In the genomic region with DNA sequence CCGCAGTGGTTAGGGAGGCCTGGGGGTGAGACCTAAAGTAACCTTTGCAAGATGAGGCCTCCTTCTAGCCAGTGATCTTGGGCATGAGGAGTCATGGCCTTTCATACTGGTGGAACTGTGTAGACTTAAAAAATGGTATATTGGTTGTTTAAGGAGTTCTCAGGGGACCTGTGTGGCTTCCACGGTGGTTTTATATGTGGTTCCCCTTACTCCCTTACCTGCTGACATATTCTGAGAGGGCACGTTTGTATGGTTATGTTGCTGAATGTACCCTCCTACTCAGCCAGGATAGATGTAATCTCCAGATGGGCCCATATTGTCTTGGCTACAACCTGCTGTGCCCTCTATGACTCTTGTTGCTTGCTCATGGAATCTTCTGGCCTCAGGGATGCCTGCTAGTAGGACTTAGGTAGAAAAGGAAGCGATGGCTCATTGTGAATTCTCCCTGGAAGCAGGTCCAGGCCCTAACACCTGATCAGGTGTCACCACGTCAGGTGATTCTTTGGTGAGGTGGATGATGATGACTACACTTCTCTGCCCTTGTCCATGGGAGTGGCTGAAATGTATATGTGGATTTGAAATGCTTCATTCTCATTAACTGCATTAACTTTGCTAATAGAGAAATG, we compare ENCODE assay signal across 9 cellular contexts. TPM values are rescaled to one million over a fixed set of nuclear protein-coding genes. Genes with fewer than 3 reads are reported as not detected.
DNase-seq lines count a peak whose midpoint lies in the region; ATAC-seq and TF ChIP-seq lines count a peak whose summit lies in the region.
"Had no signal": no experiment of that assay in that cellular context is flagged by ENCODE, and none has a peak within 500 bp of the region (broad histone marks: within the 10 kb centered on the region; RNA-seq: fewer than 3 reads in every experiment).

No MANE protein-coding gene starts in this region.

- H3K9me3 Mint-ChIP-seq in activated T-cell treated with anti-CD3 and anti-CD28 coated beads, Interleukin-2, amount 50 U/mL, for 72 hours, result peaks cover 6 to 8% of the 10 kb centered on the region in 2 donors
- H3K9me3 Mint-ChIP-seq in WTC11, result no peaks in the 10 kb centered on the region

- POLR2A ChIA-PET in WTC11 (lab: Charles Lee), result no interaction called here

- no peak overlapping the region for H3K27ac ChIP-seq in stomach smooth muscle (ENCODE audit: low read length)

- CTCF ChIA-PET in WTC11 (lab: Charles Lee), result no interaction called here

- H3K4me1 Mint-ChIP-seq in activated T-cell treated with anti-CD3 and anti-CD28 coated beads, Interleukin-2, amount 50 U/mL, for 72 hours (ENCODE audit: low read depth), result peaks cover 40% of the 10 kb centered on the region
- H3K4me1 Mint-ChIP-seq in WTC11, result peaks cover 14% of the 10 kb centered on the region

- peak; percentile 68 to 71 for DNase-seq in activated T-cell treated with anti-CD3 and anti-CD28 coated beads, Interleukin-2, amount 50 U/mL, for 72 hours
- DNase-seq in activated T-cell treated with anti-CD3 and anti-CD28 coated beads, Interleukin-2, amount 50 U/mL, for 1 hour, result no peak
- DNase-seq in WTC11 (ENCODE audit: low spot score) (no peak), foreskin fibroblast (no peak), hippocampal formation (lab: John Stamatoyannopoulos, UW) (no peak), islet precursor cell (no peak)
- DNase-seq: NCI-H2107 had no signal

- no peak for TF ChIP-seq CTCF in WTC11 (IDR thresholded peaks at IDR 0.05)
- TF ChIP-seq CTCF in foreskin fibroblast (IDR thresholded peaks at IDR 0.05; ENCODE audit: low read depth, low read length), result no peak

- H3K4me3 Mint-ChIP-seq in activated T-cell treated with anti-CD3 and anti-CD28 coated beads, Interleukin-2, amount 50 U/mL, for 72 hours, result peak overlapping the region in 1 of 2 donors; percentile 91
- no peak overlapping the region for H3K4me3 Mint-ChIP-seq in WTC11

- H3K36me3 Mint-ChIP-seq in activated T-cell treated with anti-CD3 and anti-CD28 coated beads, Interleukin-2, amount 50 U/mL, for 72 hours (ENCODE audit: insufficient read depth in 2 of 2), result peaks cover 40 to 53% of the 10 kb centered on the region in 2 donors
- H3K36me3 Mint-ChIP-seq in WTC11, result peaks cover 25% of the 10 kb centered on the region

- H3K36me3 ChIP-seq in stomach smooth muscle (ENCODE audit: control insufficient read depth in 2 of 2, insufficient read depth in 2 of 2, low read length in 2 of 2), result peaks cover 21 to 29% of the 10 kb centered on the region in 2 donors

- no peak overlapping the region for H3K9ac ChIP-seq in stomach smooth muscle (ENCODE audit: low read length in 2 of 2)

- no peaks in the 10 kb centered on the region for H3K9me3 ChIP-seq in stomach smooth muscle (ENCODE audit: control insufficient read depth in 2 of 2, low read length in 2 of 2)

- peak; percentile 43 to 52 for ATAC-seq in activated T-cell treated with anti-CD3 and anti-CD28 coated beads, Interleukin-2, amount 50 U/mL, for 72 hours (replicated peaks in 1 of 2)
- no peak for ATAC-seq in WTC11
- no peak for ATAC-seq in HG03442 (IDR thresholded peaks at IDR 0.05; ENCODE audit: unreplicated experiment)

- peaks cover 34% of the 10 kb centered on the region for H3K4me1 ChIP-seq in stomach smooth muscle (ENCODE audit: control insufficient read depth, insufficient read depth, low read length)

- H3K4me3 ChIP-seq in foreskin fibroblast (ENCODE audit: low read depth in 1 of 2, low read length in 2 of 2) (peak overlapping the region; percentile 45 to 90), stomach smooth muscle (ENCODE audit: low read length in 2 of 2) (peak overlapping the region; percentile 93 to 98)

- H3K27ac Mint-ChIP-seq in activated T-cell treated with anti-CD3 and anti-CD28 coated beads, Interleukin-2, amount 50 U/mL, for 72 hours, result peak overlapping the region; percentile 81
- H3K27ac Mint-ChIP-seq in WTC11, result peak overlapping the region; percentile 49; the same call in 1 of the 2 replicates

- no peaks in the 10 kb centered on the region for H3K27me3 ChIP-seq in stomach smooth muscle (ENCODE audit: control insufficient read depth in 1 of 2, insufficient read depth in 2 of 2, low read length in 2 of 2)

- no peaks in the 10 kb centered on the region for H3K27me3 Mint-ChIP-seq in activated T-cell treated with anti-CD3 and anti-CD28 coated beads, Interleukin-2, amount 50 U/mL, for 72 hours (ENCODE audit: low read depth)
- H3K27me3 Mint-ChIP-seq in WTC11 (ENCODE audit: low read depth), result no peaks in the 10 kb centered on the region; the same call in 1 of the 2 replicates

TF ChIP-seq in WTC11, 78 proteins besides CTCF, POLR2A, EP300 and RAD21:
- TF ChIP-seq, protein P1, sequence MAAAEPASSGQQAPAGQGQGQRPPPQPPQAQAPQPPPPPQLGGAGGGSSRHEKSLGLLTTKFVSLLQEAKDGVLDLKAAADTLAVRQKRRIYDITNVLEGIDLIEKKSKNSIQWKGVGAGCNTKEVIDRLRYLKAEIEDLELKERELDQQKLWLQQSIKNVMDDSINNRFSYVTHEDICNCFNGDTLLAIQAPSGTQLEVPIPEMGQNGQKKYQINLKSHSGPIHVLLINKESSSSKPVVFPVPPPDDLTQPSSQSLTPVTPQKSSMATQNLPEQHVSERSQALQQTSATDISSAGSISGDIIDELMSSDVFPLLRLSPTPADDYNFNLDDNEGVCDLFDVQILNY (CRISPR knock-in tag; IDR thresholded peaks at IDR 0.05), result no peak
- TF ChIP-seq SMAD3 (CRISPR knock-in tag; IDR thresholded peaks at IDR 0.05; ENCODE audit: borderline replicate concordance) (no peak), ESRRA (CRISPR knock-in tag; IDR thresholded peaks at IDR 0.05; ENCODE audit: borderline replicate concordance) (no peak)

RNA-seq across cellular contexts. Expression of gene ZNF460, which starts 1.8 kb away (rescaled TPM):
- total RNA-seq in activated T-cell treated with anti-CD3 and anti-CD28 coated beads, Interleukin-2, amount 50 U/mL, for 72 hours, result 100 to 1,000 TPM; 114 to 129 TPM
- 50.8 to 62.9 TPM (median 52.2 TPM) in 3 replicates for total RNA-seq in WTC11 (2021)

RNA-seq across cellular contexts. Expression of gene ZNF543, which starts 38.1 kb away (rescaled TPM):
- 1 to 10 TPM; 8.4 to 9.0 TPM for total RNA-seq in activated T-cell treated with anti-CD3 and anti-CD28 coated beads, Interleukin-2, amount 50 U/mL, for 72 hours
- 8.3 to 8.9 TPM (median 8.4 TPM) in 3 replicates for total RNA-seq in WTC11 (2021)

RNA-seq across cellular contexts. Expression of gene ZNF805, which starts 41.7 kb away (rescaled TPM):
- total RNA-seq in activated T-cell treated with anti-CD3 and anti-CD28 coated beads, Interleukin-2, amount 50 U/mL, for 72 hours, result 10 to 100 TPM; 14.4 to 16.2 TPM
- total RNA-seq in WTC11 (2021), result 16.1 to 18.2 TPM (median 17.9 TPM) in 3 replicates

RNA-seq across cellular contexts. Expression of gene AURKC, which starts 51.3 kb away (rescaled TPM):
- 1 to 10 TPM; 2.2 to 4.3 TPM for total RNA-seq in activated T-cell treated with anti-CD3 and anti-CD28 coated beads, Interleukin-2, amount 50 U/mL, for 72 hours
- total RNA-seq in WTC11 (2021), result 3.6 to 6.7 TPM (median 5.1 TPM) in 3 replicates

Comparison
In these comparisons a context has a peak if more than half of its experiments do, and no peak if none do; other contexts are left out.
1. DNase-seq: peak in activated T-cell treated with anti-CD3 and anti-CD28 coated beads, Interleukin-2, amount 50 U/mL, for 72 hours (2 of 2); none in activated T-cell treated with anti-CD3 and anti-CD28 coated beads, Interleukin-2, amount 50 U/mL, for 1 hour (single experiment), WTC11 (single experiment), foreskin fibroblast (0 of 2), hippocampal formation (0 of 2) and islet precursor cell (single experiment).
2. ATAC-seq: peak in activated T-cell treated with anti-CD3 and anti-CD28 coated beads, Interleukin-2, amount 50 U/mL, for 72 hours (2 of 2); none in WTC11 (single experiment) and HG03442 (single experiment).